Comparison of ENCODE assay signal across 19 cellular contexts in the genomic region with DNA sequence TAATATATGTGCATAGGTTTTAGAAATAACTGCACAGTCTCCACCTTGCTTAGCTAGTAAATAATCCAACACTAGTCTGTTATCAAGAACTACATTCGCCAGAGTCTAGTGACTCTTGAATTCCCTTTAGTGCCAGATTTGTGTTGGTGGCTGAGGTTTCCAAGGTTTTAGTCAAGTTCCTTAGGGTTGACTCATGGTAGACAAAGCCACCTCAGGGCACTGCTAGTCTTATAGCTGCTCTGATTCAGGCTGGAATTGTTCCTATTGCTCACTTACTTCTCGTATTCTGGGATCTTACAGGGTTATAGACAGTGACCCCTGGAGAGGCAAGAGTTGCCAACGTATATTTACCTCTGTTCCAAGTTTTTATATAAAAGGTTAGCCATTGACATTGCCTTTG.
DNase-seq lines count a peak whose midpoint lies in the region; FAIRE-seq and TF ChIP-seq lines count a peak whose summit lies in the region.
"Had no signal": no experiment of that assay in that cellular context is flagged by ENCODE, and none has a peak within 500 bp of the region (broad histone marks: within the 10 kb centered on the region; RNA-seq: fewer than 3 reads in every experiment).

No MANE protein-coding gene starts in this region.

- H3K4me1 Mint-ChIP-seq in MCF 10A (ENCODE audit: insufficient read depth, unreplicated experiment), result peaks cover 12% of the 10 kb centered on the region
- H3K4me1 Mint-ChIP-seq in activated CD4-positive, alpha-beta T cell treated with anti-CD3 and anti-CD28 coated beads, Interleukin-2, amount 10 ng/mL, durations not matched to agents 7 days and 5 days, result no peaks in the 10 kb centered on the region
- H3K4me1 Mint-ChIP-seq: activated CD8-positive, alpha-beta memory T cell treated with anti-CD3 and anti-CD28 coated beads, Interleukin-2, amount 10 ng/mL, durations not matched to agents 7 days and 5 days; CD8-positive, alpha-beta memory T cell; nephron progenitor cell; stimulated activated effector memory CD8-positive, alpha-beta T cell treated with anti-CD3 and anti-CD28 coated beads, Interleukin-12 subunit alpha, Interleukin-12 subunit beta, amount 100 ng/mL, for 72 hours had no signal

- no peaks in the 10 kb centered on the region for H3K36me3 Mint-ChIP-seq in MCF 10A (ENCODE audit: insufficient read depth, unreplicated experiment)
- H3K36me3 Mint-ChIP-seq in activated CD4-positive, alpha-beta T cell treated with anti-CD3 and anti-CD28 coated beads, Interleukin-2, amount 10 ng/mL, durations not matched to agents 7 days and 5 days (ENCODE audit: low read depth), result no peaks in the 10 kb centered on the region
- H3K36me3 Mint-ChIP-seq: activated CD8-positive, alpha-beta memory T cell treated with anti-CD3 and anti-CD28 coated beads, Interleukin-2, amount 10 ng/mL, durations not matched to agents 7 days and 5 days; CD8-positive, alpha-beta memory T cell; stimulated activated effector memory CD8-positive, alpha-beta T cell treated with anti-CD3 and anti-CD28 coated beads, Interleukin-12 subunit alpha, Interleukin-12 subunit beta, amount 100 ng/mL, for 72 hours had no signal

- H3K27me3 Mint-ChIP-seq in MCF 10A (ENCODE audit: insufficient read depth, unreplicated experiment), result no peaks in the 10 kb centered on the region
- no peaks in the 10 kb centered on the region for H3K27me3 Mint-ChIP-seq in activated CD4-positive, alpha-beta T cell treated with anti-CD3 and anti-CD28 coated beads, Interleukin-2, amount 10 ng/mL, durations not matched to agents 7 days and 5 days
- H3K27me3 Mint-ChIP-seq: activated CD8-positive, alpha-beta memory T cell treated with anti-CD3 and anti-CD28 coated beads, Interleukin-2, amount 10 ng/mL, durations not matched to agents 7 days and 5 days; CD8-positive, alpha-beta memory T cell had no signal

- no peaks in the 10 kb centered on the region for H3K36me3 ChIP-seq in breast epithelium
- H3K36me3 ChIP-seq: left ventricle myocardium inferior had no signal

- no TSS peak for BruUV-seq in MCF 10A (replicated peaks; lab: Mats Ljungman, UMichigan)

- POLR2A ChIA-PET in MCF 10A (lab: Yijun Ruan, JAX), result interaction anchor here (0.7 kb wide), 1 partner anchor 943 kb away, joined by 3 read pairs; no protein-coding TSS in a partner anchor
- POLR2A ChIA-PET in activated CD4-positive, alpha-beta T cell treated with anti-CD3 and anti-CD28 coated beads, Interleukin-2, amount 10 ng/mL, durations not matched to agents 7 days and 5 days (lab: Charles Lee), result no interaction called here

- TF ChIP-seq CTCF in MCF 10A (IDR thresholded peaks at IDR 0.05; ENCODE audit: unreplicated experiment) (no peak), breast epithelium (IDR thresholded peaks at IDR 0.05) (no peak)

- no peaks in the 10 kb centered on the region for H3K9me3 Mint-ChIP-seq in MCF 10A (ENCODE audit: unreplicated experiment)
- H3K9me3 Mint-ChIP-seq in activated CD4-positive, alpha-beta T cell treated with anti-CD3 and anti-CD28 coated beads, Interleukin-2, amount 10 ng/mL, durations not matched to agents 7 days and 5 days, result peaks cover 3% of the 10 kb centered on the region
- H3K9me3 Mint-ChIP-seq: nephron progenitor cell had no signal

- H3K27ac Mint-ChIP-seq in MCF 10A (ENCODE audit: low read depth, unreplicated experiment), result peak overlapping the region; percentile 79
- no peak overlapping the region for H3K27ac Mint-ChIP-seq in activated CD4-positive, alpha-beta T cell treated with anti-CD3 and anti-CD28 coated beads, Interleukin-2, amount 10 ng/mL, durations not matched to agents 7 days and 5 days
- H3K27ac Mint-ChIP-seq: activated CD8-positive, alpha-beta memory T cell treated with anti-CD3 and anti-CD28 coated beads, Interleukin-2, amount 10 ng/mL, durations not matched to agents 7 days and 5 days; nephron progenitor cell; stimulated activated effector memory CD8-positive, alpha-beta T cell treated with anti-CD3 and anti-CD28 coated beads, Interleukin-12 subunit alpha, Interleukin-12 subunit beta, amount 100 ng/mL, for 72 hours had no signal

- no peak for TF ChIP-seq POLR2A in breast epithelium (IDR thresholded peaks at IDR 0.05)

- FAIRE-seq in urothelium cell line (lab: Jason Lieb, UNC), result no peak
- FAIRE-seq: endometrium had no signal

- DNase-seq in MCF 10A (ENCODE audit: unreplicated experiment) (peak; percentile 81), breast epithelium (ENCODE audit: low spot score in 2 of 2) (no peak), astrocyte of the hippocampus (ENCODE audit: low read depth, low spot score) (peak; percentile 96), iris pigment epithelial cell (ENCODE audit: low read depth) (peak; percentile 85), urothelium cell line (ENCODE audit: low spot score) (peak; percentile 79), OCI-M1 (lab: John Stamatoyannopoulos, UW) (no peak)
- no peak for DNase-seq in activated CD4-positive, alpha-beta T cell treated with anti-CD3 and anti-CD28 coated beads, Interleukin-2, amount 10 ng/mL, durations not matched to agents 7 days and 5 days
- DNase-seq in activated CD4-positive, alpha-beta T cell treated with anti-CD3 and anti-CD28 coated beads for 48 hours, result no peak
- DNase-seq: activated CD8-positive, alpha-beta memory T cell treated with anti-CD3 and anti-CD28 coated beads, Interleukin-2, amount 10 ng/mL, durations not matched to agents 7 days and 5 days; activated naive CD4-positive, alpha-beta T cell; CD8-positive, alpha-beta memory T cell; left ventricle myocardium inferior; nephron progenitor cell; right cardiac atrium; stimulated activated CD4-positive, alpha-beta T cell treated with anti-CD3 and anti-CD28 coated beads, Interleukin-4, amount 100 ng/mL, for 4 hours had no signal

- no peak overlapping the region for H3K27ac ChIP-seq in breast epithelium
- H3K27ac ChIP-seq: 22Rv1, left ventricle myocardium inferior, VCaP had no signal

- intact Hi-C loops in MCF 10A (cut with micrococcal nuclease), result no loop called here
- intact Hi-C loops in breast epithelium (cut with DNase I; ENCODE audit: low total_unique reads), result no loop called here

- H3K4me3 ChIP-seq in breast epithelium, result no peak overlapping the region
- H3K4me3 ChIP-seq: left ventricle myocardium inferior had no signal

- no peaks in the 10 kb centered on the region for H3K9me3 ChIP-seq in breast epithelium

- no peak overlapping the region for H3K4me3 Mint-ChIP-seq in MCF 10A (ENCODE audit: unreplicated experiment)
- no peak overlapping the region for H3K4me3 Mint-ChIP-seq in activated CD4-positive, alpha-beta T cell treated with anti-CD3 and anti-CD28 coated beads, Interleukin-2, amount 10 ng/mL, durations not matched to agents 7 days and 5 days
- H3K4me3 Mint-ChIP-seq: activated CD8-positive, alpha-beta memory T cell treated with anti-CD3 and anti-CD28 coated beads, Interleukin-2, amount 10 ng/mL, durations not matched to agents 7 days and 5 days; CD8-positive, alpha-beta memory T cell; nephron progenitor cell; stimulated activated effector memory CD8-positive, alpha-beta T cell treated with anti-CD3 and anti-CD28 coated beads, Interleukin-12 subunit alpha, Interleukin-12 subunit beta, amount 100 ng/mL, for 72 hours had no signal

- no peaks in the 10 kb centered on the region for H3K27me3 ChIP-seq in breast epithelium

- H3K4me1 ChIP-seq in breast epithelium, result no peaks in the 10 kb centered on the region
- H3K4me1 ChIP-seq: left ventricle myocardium inferior had no signal

- CTCF ChIA-PET in MCF 10A (lab: Yijun Ruan, JAX), result interaction anchor here (0.6 kb wide), 1 partner anchor 227 kb away, joined by 4 read pairs; no protein-coding TSS in a partner anchor
- CTCF ChIA-PET in activated CD4-positive, alpha-beta T cell treated with anti-CD3 and anti-CD28 coated beads, Interleukin-2, amount 10 ng/mL, durations not matched to agents 7 days and 5 days (lab: Charles Lee), result interaction anchor here (0.7 kb wide), 1 partner anchor 223 kb away, joined by 3 read pairs; no protein-coding TSS in a partner anchor

Comparison
In these comparisons a context has a peak if more than half of its experiments do, and no peak if none do; other contexts are left out.
1. DNase-seq: peak in MCF 10A (single experiment), astrocyte of the hippocampus (single experiment), iris pigment epithelial cell (single experiment) and urothelium cell line (single experiment); none in breast epithelium (0 of 2), OCI-M1 (single experiment), activated CD4-positive, alpha-beta T cell treated with anti-CD3 and anti-CD28 coated beads, Interleukin-2, amount 10 ng/mL, durations not matched to agents 7 days and 5 days (single experiment) and activated CD4-positive, alpha-beta T cell treated with anti-CD3 and anti-CD28 coated beads for 48 hours (single experiment).